Comparison of ENCODE assay signal across 8 cellular contexts in the genomic region with DNA sequence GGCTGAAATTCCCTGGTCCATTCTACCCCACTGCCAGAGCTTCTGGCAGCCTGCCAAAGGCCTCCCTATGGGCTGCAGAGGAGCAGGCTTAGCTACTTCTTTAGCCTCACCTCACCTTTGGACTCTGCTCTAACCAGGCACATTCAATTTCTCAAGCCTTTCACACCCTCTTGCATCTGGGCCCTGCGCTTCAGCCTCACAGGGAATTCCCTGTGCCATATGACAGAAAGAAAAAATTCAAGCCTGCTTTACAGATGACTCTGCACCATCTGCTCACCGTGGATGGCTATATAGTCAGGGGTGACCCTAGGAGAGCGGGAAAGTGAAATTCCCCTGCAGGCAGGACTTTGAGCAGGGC.
DNase-seq lines count a peak whose midpoint lies in the region; ATAC-seq and TF ChIP-seq lines count a peak whose summit lies in the region.

No MANE protein-coding gene starts in this region.

- DNase-seq in DMS53 treated with DMSO at 0.1 percent for 48 hours (lab: John Stamatoyannopoulos, UW; ENCODE audit: unreplicated experiment) (peak; percentile 87), NCI-H226 (peak; percentile 47), iris pigment epithelial cell (ENCODE audit: low read depth) (peak; percentile 5), NCI-H1930 (lab: John Stamatoyannopoulos, UW) (no peak), lower lobe of right lung (no peak), Karpas-422 (no peak)

- H3K9me3 ChIP-seq in lower lobe of right lung: peaks cover 21% of the 10 kb centered on the region
- H3K9me3 ChIP-seq in Karpas-422 (ENCODE audit: low read length): peaks cover 6% of the 10 kb centered on the region

- H3K27me3 ChIP-seq in lower lobe of right lung (ENCODE audit: low read depth) (no peaks in the 10 kb centered on the region), Karpas-422 (ENCODE audit: low read length) (no peaks in the 10 kb centered on the region; the same call in 1 of the 2 replicates)

- H3K4me1 ChIP-seq in lower lobe of right lung (no peaks in the 10 kb centered on the region), Karpas-422 (ENCODE audit: low read length) (no peaks in the 10 kb centered on the region)

- H3K4me3 ChIP-seq in lower lobe of right lung (no peak overlapping the region), Karpas-422 (ENCODE audit: low read length) (no peak overlapping the region)

- ATAC-seq in GM21723 (IDR thresholded peaks at IDR 0.05; ENCODE audit: unreplicated experiment): peak; percentile 61
- no peak for ATAC-seq in lower lobe of right lung
- no peak for ATAC-seq in HG03139 (IDR thresholded peaks at IDR 0.05; ENCODE audit: unreplicated experiment)

- no peak overlapping the region for H3K27ac ChIP-seq in lower lobe of right lung
- no peak overlapping the region for H3K27ac ChIP-seq in Karpas-422 (ENCODE audit: low read length)

- H3K36me3 ChIP-seq in lower lobe of right lung (no peaks in the 10 kb centered on the region), Karpas-422 (ENCODE audit: insufficient read depth, low read length) (no peaks in the 10 kb centered on the region)

- intact Hi-C loops in lower lobe of right lung (cut with DNase I): no loop called here

- H3K79me2 ChIP-seq in Karpas-422 (ENCODE audit: low read length): no peaks in the 10 kb centered on the region

- no peak overlapping the region for H3K4me2 ChIP-seq in Karpas-422 (ENCODE audit: low read depth, low read length, poor library complexity, severe bottlenecking)

- no peak overlapping the region for H2AFZ ChIP-seq in Karpas-422 (ENCODE audit: low read length)

- no peak overlapping the region for H3K9ac ChIP-seq in Karpas-422 (ENCODE audit: low read length)

- no peak for TF ChIP-seq CTCF in lower lobe of right lung (IDR thresholded peaks at IDR 0.05)

- no peaks in the 10 kb centered on the region for H4K20me1 ChIP-seq in Karpas-422 (ENCODE audit: insufficient read depth, low read depth, low read length)

- H3K9me2 ChIP-seq in Karpas-422 (replicated peaks; ENCODE audit: insufficient read depth, low read length): no peaks in the 10 kb centered on the region

Comparison
In these comparisons a context has a peak if more than half of its experiments do, and no peak if none do; other contexts are left out.
1. DNase-seq: peak in DMS53 treated with DMSO at 0.1 percent for 48 hours (single experiment), NCI-H226 (single experiment) and iris pigment epithelial cell (single experiment); none in NCI-H1930 (0 of 2), lower lobe of right lung (single experiment) and Karpas-422 (single experiment).